23 cellular contexts compared by ENCODE assay signal in the genomic region with DNA sequence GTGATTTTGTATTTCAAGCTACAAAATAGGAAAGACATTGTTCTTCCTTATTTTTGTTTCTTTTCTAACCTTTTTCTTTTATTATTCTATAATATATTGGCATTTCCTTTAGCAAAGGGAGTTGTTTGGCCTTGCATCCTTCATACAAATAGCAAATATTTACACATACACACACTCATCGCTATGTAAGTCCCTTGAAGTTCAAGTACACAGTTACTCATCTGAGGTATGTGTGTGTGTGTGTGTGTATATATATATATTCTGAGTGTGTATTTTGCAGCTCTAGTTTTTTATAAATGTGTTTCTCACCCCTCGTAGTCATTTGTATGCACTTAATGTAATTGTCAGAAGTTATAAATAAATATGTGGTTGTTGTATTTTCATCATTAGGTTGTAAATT.
"Had no signal": no experiment of that assay in that cellular context is flagged by ENCODE, and none has a peak within 500 bp of the region (broad histone marks: within the 10 kb centered on the region; RNA-seq: fewer than 3 reads in every experiment).

No MANE protein-coding gene starts in this region.

- H3K27me3 ChIP-seq: MG63, Peyer's patch, SJSA1 had no signal

- H3K36me3 ChIP-seq: MG63, Peyer's patch, SJSA1 had no signal

- H3K9me3 ChIP-seq: MG63, Peyer's patch, SJSA1 had no signal

- H3K4me1 ChIP-seq: Peyer's patch, SJSA1 had no signal

- H3K4me3 ChIP-seq: MG63, Peyer's patch, SJSA1, SK-N-MC had no signal

- DNase-seq: IMR-90, Karpas-422, KG1, MG63, NCI-H1092 treated with DMSO at 0.1 percent for 48 hours, NCI-H1436, NCI-H187, NCI-H2029, NCI-H2081 treated with DMSO at 0.1 percent for 48 hours, NCI-H2171, NCI-H226, NCI-H446, NCI-H510A, NCI-H524 treated with DMSO at 0.1 percent for 48 hours, NCI-H69, NCI-H774, Peyer's patch, Right ventricle myocardium superior, RPMI8226, SIG-M5 had no signal

- FAIRE-seq: HepG2 had no signal

- ATAC-seq: HepG2 had no signal

- H3K27ac ChIP-seq: Peyer's patch, SJSA1, SK-N-MC had no signal
